ENCODE assay signal across 10 cellular contexts in the genomic region with DNA sequence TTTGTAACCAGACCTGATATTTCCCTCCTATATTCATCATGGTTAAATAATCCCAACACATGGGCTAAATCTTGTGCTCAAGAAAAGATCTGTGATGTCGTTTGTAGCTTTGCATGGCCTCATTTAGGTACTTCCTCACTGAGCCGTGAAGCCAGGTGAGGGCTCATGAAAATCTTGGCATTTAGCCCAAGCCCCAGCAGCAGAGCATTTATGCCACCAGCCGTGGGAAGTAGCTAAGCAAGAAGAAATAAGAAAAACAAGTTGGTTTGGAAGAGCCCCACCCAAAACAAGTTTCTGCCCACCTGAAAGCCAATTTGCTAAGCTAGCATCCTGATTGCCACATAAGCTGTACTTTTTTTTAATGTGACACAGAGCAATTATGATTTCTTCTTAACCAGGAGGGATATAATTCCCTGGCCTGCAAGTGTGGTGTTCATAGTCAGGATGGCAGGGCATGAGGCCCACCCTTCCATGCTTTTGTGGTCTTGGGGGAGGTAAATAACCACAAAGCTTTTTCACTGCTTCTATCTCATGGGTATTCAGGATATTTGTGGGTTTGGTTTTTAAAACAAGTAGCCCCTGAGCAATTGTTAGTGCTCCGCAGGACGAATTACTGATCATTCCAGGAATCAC. TPM values are rescaled to one million over a fixed set of nuclear protein-coding genes. Genes with fewer than 3 reads are reported as not detected.
DNase-seq lines count a peak whose midpoint lies in the region; ATAC-seq lines count a peak whose summit lies in the region.
"Had no signal": no experiment of that assay in that cellular context is flagged by ENCODE, and none has a peak within 500 bp of the region (broad histone marks: within the 10 kb centered on the region; RNA-seq: fewer than 3 reads in every experiment).

No MANE protein-coding gene starts in this region.

- peak overlapping the region; percentile 7 for H3K27ac Mint-ChIP-seq in stimulated activated memory B cell treated with anti-CD40 and anti-IgM and Interleukin-4, amounts not matched to agents 10 μg/mL and 1 μg/mL and 100 μg/mL, for 72 hours

- no peaks in the 10 kb centered on the region for H3K27me3 Mint-ChIP-seq in activated T-cell treated with anti-CD3 and anti-CD28 coated beads, Interleukin-2, amount 50 U/mL, for 4 hours (ENCODE audit: low read depth)
- H3K27me3 Mint-ChIP-seq in stimulated activated memory B cell treated with anti-CD40 and anti-IgM and Interleukin-4, amounts not matched to agents 10 μg/mL and 1 μg/mL and 100 μg/mL, for 72 hours: peaks cover 9% of the 10 kb centered on the region

- no peaks in the 10 kb centered on the region for H3K36me3 ChIP-seq in H7 (replicated peaks; ENCODE audit: control insufficient read depth, insufficient read depth, low read length)

- DNase-seq in activated gamma-delta T cell treated with Interleukin-2 at 50 U/mL for 16 hours: peak; percentile 35
- DNase-seq in activated gamma-delta T cell (lab: John Stamatoyannopoulos, UW): no peak
- peak; percentile 88 for DNase-seq in NCI-H345 (lab: John Stamatoyannopoulos, UW)
- DNase-seq in activated T-cell treated with anti-CD3 and anti-CD28 coated beads, Interleukin-2, amount 50 U/mL, for 4 hours: peak; percentile 19
- DNase-seq in amniotic stem cell (lab: John Stamatoyannopoulos, UW): no peak
- no peak for DNase-seq in H7
- DNase-seq: dorsolateral prefrontal cortex, left ventricle myocardium superior had no signal

- no peaks in the 10 kb centered on the region for H3K36me3 Mint-ChIP-seq in activated T-cell treated with anti-CD3 and anti-CD28 coated beads, Interleukin-2, amount 50 U/mL, for 4 hours (ENCODE audit: insufficient read depth)
- no peaks in the 10 kb centered on the region for H3K36me3 Mint-ChIP-seq in stimulated activated memory B cell treated with anti-CD40 and anti-IgM and Interleukin-4, amounts not matched to agents 10 μg/mL and 1 μg/mL and 100 μg/mL, for 72 hours

- H3K4me1 Mint-ChIP-seq in activated T-cell treated with anti-CD3 and anti-CD28 coated beads, Interleukin-2, amount 50 U/mL, for 4 hours (ENCODE audit: low read depth): peaks cover 48% of the 10 kb centered on the region
- H3K4me1 Mint-ChIP-seq in stimulated activated memory B cell treated with anti-CD40 and anti-IgM and Interleukin-4, amounts not matched to agents 10 μg/mL and 1 μg/mL and 100 μg/mL, for 72 hours: peaks cover 15% of the 10 kb centered on the region

- peak; percentile 5 to 6 for ATAC-seq in activated T-cell treated with anti-CD3 and anti-CD28 coated beads, Interleukin-2, amount 50 U/mL, for 4 hours
- no peak for ATAC-seq in stimulated activated memory B cell treated with anti-CD40 and anti-IgM and Interleukin-4, amounts not matched to agents 10 μg/mL and 1 μg/mL and 100 μg/mL, for 72 hours
- ATAC-seq in HG02981 (IDR thresholded peaks at IDR 0.05; ENCODE audit: unreplicated experiment): no peak
- ATAC-seq: left ventricle myocardium superior had no signal

- H3K4me3 ChIP-seq in H7 (ENCODE audit: insufficient read depth, low read depth, low read length): no peak overlapping the region
- H3K4me3 ChIP-seq: dorsolateral prefrontal cortex had no signal

- no peaks in the 10 kb centered on the region for H3K9me3 Mint-ChIP-seq in activated T-cell treated with anti-CD3 and anti-CD28 coated beads, Interleukin-2, amount 50 U/mL, for 4 hours
- H3K9me3 Mint-ChIP-seq in stimulated activated memory B cell treated with anti-CD40 and anti-IgM and Interleukin-4, amounts not matched to agents 10 μg/mL and 1 μg/mL and 100 μg/mL, for 72 hours: no peaks in the 10 kb centered on the region

- peak overlapping the region; percentile 8 for H3K4me3 Mint-ChIP-seq in activated T-cell treated with anti-CD3 and anti-CD28 coated beads, Interleukin-2, amount 50 U/mL, for 4 hours
- no peak overlapping the region for H3K4me3 Mint-ChIP-seq in stimulated activated memory B cell treated with anti-CD40 and anti-IgM and Interleukin-4, amounts not matched to agents 10 μg/mL and 1 μg/mL and 100 μg/mL, for 72 hours

- no peaks in the 10 kb centered on the region for H3K27me3 ChIP-seq in H7 (ENCODE audit: control insufficient read depth, insufficient read depth, low read length)
- H3K27me3 ChIP-seq: dorsolateral prefrontal cortex had no signal

RNA-seq across cellular contexts. Expression of gene TMIGD1, which starts 10.5 kb away (rescaled TPM):
- not detected for total RNA-seq in activated T-cell treated with anti-CD3 and anti-CD28 coated beads, Interleukin-2, amount 50 U/mL, for 4 hours
- not detected in 2 replicates for total RNA-seq in H7 (2014; rRNA removed; shearing (Covaris generic))
- total RNA-seq: left ventricle myocardium superior had no signal

RNA-seq across cellular contexts. Expression of gene BLMH, which starts 31.6 kb away (rescaled TPM):
- 10 to 100 TPM; 67.5 to 81.8 (median 74.8) TPM for total RNA-seq in activated T-cell treated with anti-CD3 and anti-CD28 coated beads, Interleukin-2, amount 50 U/mL, for 4 hours
- 55.0 and 63.6 TPM in 2 replicates for total RNA-seq in H7 (2014; rRNA removed; shearing (Covaris generic))

RNA-seq across cellular contexts. Expression of gene CPD, which starts 55.3 kb away (rescaled TPM):
- 10 to 100 TPM; 31.1 to 40.2 (median 38.7) TPM for total RNA-seq in activated T-cell treated with anti-CD3 and anti-CD28 coated beads, Interleukin-2, amount 50 U/mL, for 4 hours
- 25.9 and 49.0 TPM in 2 replicates for total RNA-seq in H7 (2014; rRNA removed; shearing (Covaris generic))

Comparison
In these comparisons a context has a peak if more than half of its experiments do, and no peak if none do; other contexts are left out.
1. DNase-seq: peak in activated gamma-delta T cell treated with Interleukin-2 at 50 U/mL for 16 hours (single experiment), NCI-H345 (single experiment) and activated T-cell treated with anti-CD3 and anti-CD28 coated beads, Interleukin-2, amount 50 U/mL, for 4 hours (single experiment); none in activated gamma-delta T cell (single experiment), amniotic stem cell (single experiment) and H7 (single experiment).
2. ATAC-seq: peak in activated T-cell treated with anti-CD3 and anti-CD28 coated beads, Interleukin-2, amount 50 U/mL, for 4 hours (2 of 2); none in stimulated activated memory B cell treated with anti-CD40 and anti-IgM and Interleukin-4, amounts not matched to agents 10 μg/mL and 1 μg/mL and 100 μg/mL, for 72 hours (single experiment) and HG02981 (single experiment).